22 cellular contexts compared by ENCODE assay signal in the genomic region with DNA sequence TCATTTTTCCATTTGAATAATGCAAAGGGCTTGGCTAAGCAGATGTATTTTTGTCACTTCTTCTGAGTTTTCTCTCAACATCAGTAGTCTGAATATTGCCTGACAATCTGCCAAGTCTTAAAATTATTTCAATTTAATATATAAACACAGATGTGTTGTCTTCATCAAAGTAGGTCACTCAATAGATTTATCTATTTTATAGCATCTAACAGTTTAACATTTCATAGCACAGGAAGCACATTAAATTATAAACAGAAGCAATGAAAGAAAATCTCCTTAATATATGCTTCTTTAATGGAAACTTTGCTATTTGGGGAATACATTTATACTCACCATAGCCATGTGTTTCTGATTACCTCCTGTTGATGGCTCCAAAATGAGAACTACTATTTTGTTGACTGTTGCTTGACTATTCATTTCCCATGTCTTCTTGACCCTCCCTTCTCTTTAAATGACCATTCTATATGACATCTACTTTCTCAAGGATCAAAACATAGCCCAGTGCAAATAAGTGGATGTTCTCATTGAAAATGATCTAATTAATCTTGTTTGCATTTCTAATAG. TPM values are rescaled to one million over a fixed set of nuclear protein-coding genes. Genes with fewer than 3 reads are reported as not detected.
DNase-seq lines count a peak whose midpoint lies in the region; ATAC-seq and TF ChIP-seq lines count a peak whose summit lies in the region.
"Had no signal": no experiment of that assay in that cellular context is flagged by ENCODE, and none has a peak within 500 bp of the region (broad histone marks: within the 10 kb centered on the region; RNA-seq: fewer than 3 reads in every experiment).

No MANE protein-coding gene starts in this region.

- H3K36me3 ChIP-seq in subcutaneous abdominal adipose tissue (ENCODE audit: control insufficient read depth in 5 of 5, insufficient read depth in 5 of 5, low read length in 5 of 5), result peaks cover 0 to under 1% (median 0%) of the 10 kb centered on the region in 5 donors

- peaks cover 6 to 69% (median 59%) of the 10 kb centered on the region in 5 donors for H3K4me1 ChIP-seq in subcutaneous abdominal adipose tissue (ENCODE audit: control insufficient read depth in 5 of 5, insufficient read depth in 5 of 5, low read length in 5 of 5)

- H3K27me3 ChIP-seq in subcutaneous abdominal adipose tissue (ENCODE audit: control insufficient read depth in 5 of 5, insufficient read depth in 4 of 5, low read length in 5 of 5), result no peaks in the 10 kb centered on the region

- peaks cover 43% of the 10 kb centered on the region for H3K4me1 Mint-ChIP-seq in mesothelial cell of epicardium

- in situ Hi-C loops in astrocyte of the spinal cord (cut with HindIII; ENCODE audit: low sequenced_read_pairs), result no loop called here

- H3K36me3 Mint-ChIP-seq in mesothelial cell of epicardium, result no peaks in the 10 kb centered on the region
- H3K36me3 Mint-ChIP-seq: CD8-positive, alpha-beta T cell; naive thymus-derived CD8-positive, alpha-beta T cell; T-cell had no signal

- no peaks in the 10 kb centered on the region for H3K9me3 ChIP-seq in subcutaneous abdominal adipose tissue (ENCODE audit: control insufficient read depth in 5 of 5, low read length in 5 of 5)

- H3K9ac ChIP-seq in subcutaneous abdominal adipose tissue (ENCODE audit: low read length in 5 of 5), result peak overlapping the region in 1 of 5 donors; percentile 96

- DNase-seq in HCEC 1CT, result peak; percentile 52
- DNase-seq in astrocyte of the spinal cord (ENCODE audit: low read depth, low spot score), result peak; percentile 16
- no peak for DNase-seq in mesothelial cell of epicardium (ENCODE audit: low spot score in 2 of 2, unreplicated experiment in 2 of 2)
- no peak for DNase-seq in substantia nigra (lab: John Stamatoyannopoulos, UW)
- no peak for DNase-seq in D341Med (ENCODE audit: low spot score)
- DNase-seq: activated CD4-positive, alpha-beta T cell treated with anti-CD3 and anti-CD28 coated beads, Interleukin-2, amount 50 U/mL, for 4 hours; activated gamma-delta T cell treated with Interleukin-2 at 50 U/mL for 16 hours; activated T-cell treated with anti-CD3 and anti-CD28 coated beads for 4 hours; amniotic stem cell; CD8-positive, alpha-beta T cell; DND-41; naive thymus-derived CD8-positive, alpha-beta T cell; NCI-H1105; NCI-H2107; NCI-H524; stimulated activated CD4-positive, alpha-beta T cell treated with anti-CD3 and anti-CD28 coated beads, Interleukin-4, amount 100 ng/mL, for 4 hours; T-cell had no signal

- H3K4me3 Mint-ChIP-seq in mesothelial cell of epicardium, result peak overlapping the region; percentile 78
- H3K4me3 Mint-ChIP-seq: CD8-positive, alpha-beta T cell; central memory CD8-positive, alpha-beta T cell; naive thymus-derived CD8-positive, alpha-beta T cell; T-cell had no signal

- H3K27ac Mint-ChIP-seq in mesothelial cell of epicardium, result no peak overlapping the region
- H3K27ac Mint-ChIP-seq: CD8-positive, alpha-beta T cell; naive thymus-derived CD8-positive, alpha-beta T cell; T-cell had no signal

- no peak overlapping the region for H3K4me3 ChIP-seq in astrocyte of the spinal cord (ENCODE audit: low read depth, low read length)
- H3K4me3 ChIP-seq in subcutaneous abdominal adipose tissue (ENCODE audit: low read depth in 1 of 5, low read length in 5 of 5), result peak overlapping the region in 4 of 5 donors; percentile 16 to 95 (median 82)

- no peaks in the 10 kb centered on the region for H3K9me3 Mint-ChIP-seq in mesothelial cell of epicardium
- H3K9me3 Mint-ChIP-seq: CD8-positive, alpha-beta T cell; central memory CD8-positive, alpha-beta T cell; naive thymus-derived CD8-positive, alpha-beta T cell; T-cell had no signal

- TF ChIP-seq CTCF in astrocyte of the spinal cord (IDR thresholded peaks at IDR 0.05; ENCODE audit: low read depth, low read length) (no peak), mesothelial cell of epicardium (IDR thresholded peaks at IDR 0.05; ENCODE audit: unreplicated experiment) (no peak)

- no peak for ATAC-seq in GM18861 (IDR thresholded peaks at IDR 0.05; ENCODE audit: unreplicated experiment)
- ATAC-seq in HG03039 (IDR thresholded peaks at IDR 0.05; ENCODE audit: unreplicated experiment), result no peak
- ATAC-seq: CD8-positive, alpha-beta T cell; esophagus mucosa; naive thymus-derived CD8-positive, alpha-beta T cell; T-cell had no signal

- peak overlapping the region; percentile 99 for H3K27ac ChIP-seq in subcutaneous abdominal adipose tissue (ENCODE audit: low read depth, low read length)
- no peak overlapping the region for H3K27ac ChIP-seq in substantia nigra (ENCODE audit: low read depth, low read length, poor library complexity, severe bottlenecking)

- H3K27me3 Mint-ChIP-seq in mesothelial cell of epicardium (ENCODE audit: low read depth), result peaks cover 31% of the 10 kb centered on the region

RNA-seq across cellular contexts. Expression of gene CPED1, which starts 4.6 kb away (rescaled TPM):
- 23.9 to 26.4 TPM (median 25.6 TPM) in 3 replicates for total RNA-seq in mesothelial cell of epicardium
- total RNA-seq: CD8-positive, alpha-beta T cell; naive thymus-derived CD8-positive, alpha-beta T cell had no signal

RNA-seq across cellular contexts. Expression of gene ING3, which starts 42.5 kb away (rescaled TPM):
- 19.2 to 22.7 TPM (median 20.2 TPM) in 3 replicates for total RNA-seq in mesothelial cell of epicardium

Comparison
In these comparisons a context has a peak if more than half of its experiments do, and no peak if none do; other contexts are left out.
1. DNase-seq: peak in HCEC 1CT (single experiment) and astrocyte of the spinal cord (single experiment); none in mesothelial cell of epicardium (0 of 2), substantia nigra (0 of 49) and D341Med (single experiment).